Comparison of ENCODE assay signal across 17 cellular contexts in genomic region chr20:15699431-15700146, GRCh38.
DNase-seq lines count a peak whose midpoint lies in the region; ATAC-seq and TF ChIP-seq lines count a peak whose summit lies in the region.
"Had no signal": no experiment of that assay in that cellular context is flagged by ENCODE, and none has a peak within 500 bp of the region (broad histone marks: within the 10 kb centered on the region; RNA-seq: fewer than 3 reads in every experiment).

No MANE protein-coding gene starts in this region.

- no peak overlapping the region for H3K27ac ChIP-seq in 22Rv1
- H3K27ac ChIP-seq in SK-N-MC: no peak overlapping the region
- H3K27ac ChIP-seq in hepatocyte: peak overlapping the region; percentile 71
- no peak overlapping the region for H3K27ac ChIP-seq in gastroesophageal sphincter
- H3K27ac ChIP-seq: KMS-11, neutrophil had no signal

- no peak for TF ChIP-seq EP300 in gastroesophageal sphincter (IDR thresholded peaks at IDR 0.05)

- no peak for ATAC-seq in gastroesophageal sphincter
- ATAC-seq: Right ventricle myocardium inferior had no signal

- H3K9me3 ChIP-seq in SK-N-MC (ENCODE audit: low read depth, low read length) (no peaks in the 10 kb centered on the region), hepatocyte (ENCODE audit: low read depth) (no peaks in the 10 kb centered on the region), gastroesophageal sphincter (no peaks in the 10 kb centered on the region)
- H3K9me3 ChIP-seq: neutrophil had no signal

- no peaks in the 10 kb centered on the region for H3K9me2 ChIP-seq in hepatocyte (replicated peaks; ENCODE audit: insufficient read depth)

- H3K4me3 Mint-ChIP-seq in glutamatergic neuron (ENCODE audit: unreplicated experiment): no peak overlapping the region
- H3K4me3 Mint-ChIP-seq: activated CD4-positive, alpha-beta memory T cell treated with anti-CD3 and anti-CD28 coated beads, Interleukin-2, amount 10 ng/mL, durations not matched to agents 7 days and 5 days; memory B cell had no signal

- no peaks in the 10 kb centered on the region for H3K36me3 Mint-ChIP-seq in glutamatergic neuron (ENCODE audit: unreplicated experiment)
- H3K36me3 Mint-ChIP-seq: memory B cell had no signal

- H4K20me1 ChIP-seq in hepatocyte (ENCODE audit: insufficient read depth, poor library complexity, severe bottlenecking): no peaks in the 10 kb centered on the region

- TF ChIP-seq POLR2A in gastroesophageal sphincter (IDR thresholded peaks at IDR 0.05): no peak

- peaks cover 3% of the 10 kb centered on the region for H3K4me1 Mint-ChIP-seq in glutamatergic neuron (ENCODE audit: low read depth, unreplicated experiment)
- H3K4me1 Mint-ChIP-seq: activated CD4-positive, alpha-beta memory T cell treated with anti-CD3 and anti-CD28 coated beads, Interleukin-2, amount 10 ng/mL, durations not matched to agents 7 days and 5 days; memory B cell had no signal

- H3K36me3 ChIP-seq in H7 (replicated peaks; ENCODE audit: control insufficient read depth, insufficient read depth, low read length) (no peaks in the 10 kb centered on the region), SK-N-MC (ENCODE audit: insufficient read depth, low read length) (no peaks in the 10 kb centered on the region), hepatocyte (replicated peaks; ENCODE audit: insufficient read depth, low read depth) (no peaks in the 10 kb centered on the region), gastroesophageal sphincter (no peaks in the 10 kb centered on the region)
- H3K36me3 ChIP-seq: neutrophil had no signal

- H3K4me3 ChIP-seq in H7 (ENCODE audit: insufficient read depth, low read depth, low read length) (no peak overlapping the region; the same call in 1 of the 2 replicates), SK-N-MC (peak overlapping the region; percentile 53; the same call in 1 of the 2 replicates), hepatocyte (no peak overlapping the region), gastroesophageal sphincter (no peak overlapping the region)

- DNase-seq in H7 (peak; percentile 6), SK-N-MC (ENCODE audit: low read depth, low spot score) (no peak), hepatocyte (ENCODE audit: low spot score) (no peak), HCEC 1CT (no peak), glutamatergic neuron (no peak), NCI-H774 (lab: John Stamatoyannopoulos, UW) (no peak)
- DNase-seq: activated CD4-positive, alpha-beta memory T cell treated with anti-CD3 and anti-CD28 coated beads, Interleukin-2, amount 10 ng/mL, durations not matched to agents 7 days and 5 days; cortex of kidney; NCI-H446 treated with DMSO at 0.1 percent for 48 hours; stimulated activated naive CD4-positive, alpha-beta T cell treated with Interleukin-2 at 50 U/mL for 16 hours; T1000 had no signal

- H3K27me3 ChIP-seq in H7 (ENCODE audit: control insufficient read depth, insufficient read depth, low read length) (no peaks in the 10 kb centered on the region), hepatocyte (no peaks in the 10 kb centered on the region), gastroesophageal sphincter (no peaks in the 10 kb centered on the region)
- H3K27me3 ChIP-seq: neutrophil had no signal

- WGBS in hepatocyte (ENCODE audit: low lambda C conversion rate, missing lambda C conversion rate): 86% methylated on average over 15 of the region's 15 CpGs
- WGBS in gastroesophageal sphincter (ENCODE audit: low coverage in 1 of 2), 2 donors: 90% methylated on average over 7 of the region's 15 CpGs; no CpG with 5 or more reads in 1 of the 2 donors

- H3K4me2 ChIP-seq in hepatocyte: peak overlapping the region; percentile 27
- H3K4me2 ChIP-seq: KMS-11 had no signal

- H3K27me3 Mint-ChIP-seq in glutamatergic neuron (ENCODE audit: unreplicated experiment): no peaks in the 10 kb centered on the region
- H3K27me3 Mint-ChIP-seq: activated CD4-positive, alpha-beta memory T cell treated with anti-CD3 and anti-CD28 coated beads, Interleukin-2, amount 10 ng/mL, durations not matched to agents 7 days and 5 days had no signal

- H2AFZ ChIP-seq in hepatocyte: no peak overlapping the region

- H3K9me3 Mint-ChIP-seq in glutamatergic neuron (ENCODE audit: unreplicated experiment): no peaks in the 10 kb centered on the region

- TF ChIP-seq CTCF in 22Rv1 (IDR thresholded peaks at IDR 0.05): peak; percentile 55
- no peak for TF ChIP-seq CTCF in hepatocyte (IDR thresholded peaks at IDR 0.05; ENCODE audit: poor library complexity)
- TF ChIP-seq CTCF in glutamatergic neuron (IDR thresholded peaks at IDR 0.05; ENCODE audit: partially characterized antibody, unreplicated experiment): no peak
- TF ChIP-seq CTCF in gastroesophageal sphincter (IDR thresholded peaks at IDR 0.05): no peak

- H3K4me1 ChIP-seq in hepatocyte (ENCODE audit: insufficient read depth) (no peaks in the 10 kb centered on the region), gastroesophageal sphincter (no peaks in the 10 kb centered on the region)

- H3K79me2 ChIP-seq in hepatocyte: no peaks in the 10 kb centered on the region

- H3K9ac ChIP-seq in SK-N-MC (ENCODE audit: insufficient read length): no peak overlapping the region
- H3K9ac ChIP-seq: KMS-11 had no signal

- no peak overlapping the region for H3K27ac Mint-ChIP-seq in glutamatergic neuron (ENCODE audit: unreplicated experiment)
- H3K27ac Mint-ChIP-seq: activated CD4-positive, alpha-beta memory T cell treated with anti-CD3 and anti-CD28 coated beads, Interleukin-2, amount 10 ng/mL, durations not matched to agents 7 days and 5 days; memory B cell had no signal
